ENCODE assay signal across 10 cellular contexts in the genomic region with DNA sequence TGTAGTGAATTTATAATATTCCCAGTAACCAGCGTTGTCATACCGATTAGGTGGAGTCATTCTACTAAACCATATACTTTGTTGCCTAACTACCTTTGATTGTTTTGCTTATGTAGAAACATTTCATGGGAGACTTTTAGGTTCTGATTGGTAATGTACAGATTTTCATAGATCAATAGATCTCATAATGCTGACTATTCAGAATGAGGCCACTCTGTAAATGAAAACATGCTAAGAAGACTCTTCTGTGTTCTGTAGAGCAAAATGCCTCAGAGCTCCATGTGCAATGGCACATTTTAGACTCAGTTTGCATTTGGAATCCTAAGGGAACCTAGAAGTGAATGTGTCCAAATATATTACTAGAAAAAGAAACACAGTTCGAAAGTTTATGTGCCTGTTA.
"Had no signal": no experiment of that assay in that cellular context is flagged by ENCODE, and none has a peak within 500 bp of the region (broad histone marks: within the 10 kb centered on the region; RNA-seq: fewer than 3 reads in every experiment).

No MANE protein-coding gene starts in this region.

- ATAC-seq: left lobe of liver had no signal

- DNase-seq: colonic mucosa; foreskin melanocyte; head of caudate nucleus; stimulated activated CD4-positive, alpha-beta T cell treated with anti-CD3 and anti-CD28 coated beads, Interleukin-2, amount 100 ng/mL, for 48 hours; stomach had no signal

- H3K9me3 ChIP-seq: ascending aorta, colonic mucosa, stomach, thoracic aorta had no signal

- H3K27ac ChIP-seq: ascending aorta, colonic mucosa, stomach, thoracic aorta, VCaP had no signal

- H3K27me3 Mint-ChIP-seq: memory B cell had no signal

- H3K4me3 ChIP-seq: ascending aorta, colonic mucosa, stomach, thoracic aorta had no signal

- H3K27me3 ChIP-seq: ascending aorta, colonic mucosa, stomach had no signal

- H3K27ac Mint-ChIP-seq: memory B cell had no signal

- H3K4me3 Mint-ChIP-seq: memory B cell had no signal
